Comparison of ENCODE assay signal across 10 cellular contexts in the genomic region with DNA sequence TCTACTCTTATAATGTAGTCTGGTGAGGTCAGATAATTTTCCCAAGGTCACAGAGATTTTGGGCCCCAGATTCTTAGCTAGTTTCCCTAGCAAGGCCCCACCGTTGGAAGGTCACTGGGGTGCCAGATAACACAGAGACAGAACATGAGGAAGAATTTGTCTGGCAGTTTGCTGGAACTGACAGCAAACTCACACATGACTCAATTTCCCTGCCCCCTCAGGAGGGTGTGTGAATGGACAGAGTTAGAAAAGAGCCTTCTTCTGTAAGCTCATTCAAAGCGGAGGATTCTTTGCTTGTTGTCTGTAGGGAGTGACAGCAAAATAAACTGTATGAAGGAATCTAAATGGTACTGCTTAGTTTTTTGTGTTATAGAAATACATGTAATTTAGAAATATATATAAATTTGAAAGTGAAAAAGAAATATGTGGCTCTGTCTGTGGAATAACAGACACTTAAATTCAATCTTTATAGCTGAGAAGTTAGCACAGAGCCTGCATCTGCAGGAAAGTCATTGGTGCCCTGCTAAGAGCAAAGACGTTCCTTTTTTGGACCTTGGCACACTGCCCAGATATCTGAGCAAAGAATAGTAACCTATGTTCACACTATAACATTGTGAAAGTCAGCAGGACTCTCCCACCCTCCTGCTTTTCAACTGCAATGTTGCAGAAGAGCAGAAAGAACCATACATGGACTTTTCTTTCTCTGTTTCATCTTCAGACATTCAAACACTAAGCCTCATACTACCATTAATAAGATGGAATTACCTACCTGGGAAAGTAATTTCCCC. TPM values are rescaled to one million over a fixed set of nuclear protein-coding genes. Genes with fewer than 3 reads are reported as not detected.
DNase-seq lines count a peak whose midpoint lies in the region; ATAC-seq, FAIRE-seq and TF ChIP-seq lines count a peak whose summit lies in the region.
"Had no signal": no experiment of that assay in that cellular context is flagged by ENCODE, and none has a peak within 500 bp of the region (broad histone marks: within the 10 kb centered on the region; RNA-seq: fewer than 3 reads in every experiment).

No MANE protein-coding gene starts in this region.

- FAIRE-seq in GM12878 (lab: Jason Lieb, UNC): no peak

- no peak for TF ChIP-seq RAD21 in GM12878 (IDR thresholded peaks at IDR 0.05; ENCODE audit: insufficient read depth, low read depth, low read length)

- H3K4me3 Mint-ChIP-seq in natural killer cell treated with Interleukin-12 subunit alpha and Interleukin-12 subunit beta and Interleukin-15 and Interleukin-18, amount 100 ng/mL, for 72 hours: peak overlapping the region; percentile 87

- H3K36me3 ChIP-seq in MM.1S (replicated peaks; ENCODE audit: insufficient read depth, low read length) (0 out of 2 replicates have a peak, but pooled peaks cover 10% of the 10 kb centered on the region), GM12878 (ENCODE audit: control insufficient read depth in 2 of 2, insufficient read depth in 2 of 2, low read length in 1 of 2) (peaks cover 0 to 14% of the 10 kb centered on the region in 2 experiments; a peak in 1 of 4 replicates)

- peak overlapping the region; percentile 89 for H3K4me2 ChIP-seq in MM.1S (ENCODE audit: low read depth, low read length)
- H3K4me2 ChIP-seq in GM12878 (ENCODE audit: control insufficient read depth, insufficient read depth): peak overlapping the region; percentile 93

- peak overlapping the region; percentile 93; the same call in 1 of the 2 replicates for H3K4me3 ChIP-seq in MM.1S (ENCODE audit: low read length)
- H3K4me3 ChIP-seq in GM12878: peak overlapping the region; percentile 99

- H3K9me2 ChIP-seq in MM.1S (replicated peaks; ENCODE audit: insufficient read depth, low read length): no peaks in the 10 kb centered on the region

- in situ Hi-C loops in GM12878 (cut with MboI): no loop called here

- no peaks in the 10 kb centered on the region for H3K27me3 Mint-ChIP-seq in natural killer cell treated with Interleukin-12 subunit alpha and Interleukin-12 subunit beta and Interleukin-15 and Interleukin-18, amount 100 ng/mL, for 72 hours

- TF ChIP-seq CTCF in MM.1S (IDR thresholded peaks at IDR 0.05; ENCODE audit: low read length) (no peak), GM12878 (IDR thresholded peaks at IDR 0.05 in 2 of 3, conservative IDR thresholded peaks at IDR 0.05 in 1 of 3; ENCODE audit: control insufficient read depth in 2 of 3, extremely low read depth in 1 of 3, insufficient read depth in 1 of 3, low read depth in 3 of 3, low read length in 3 of 3) (no peak)

- peak; percentile 72 for DNase-seq in GF-D8 (lab: John Stamatoyannopoulos, UW)
- peak; percentile 80 for DNase-seq in MM.1S
- DNase-seq in GM12878 (ENCODE audit: low read depth, low spot score): peak; percentile 37
- no peak for DNase-seq in natural killer cell treated with Interleukin-12 subunit alpha and Interleukin-12 subunit beta and Interleukin-15 and Interleukin-18, amount 100 ng/mL, for 72 hours (ENCODE audit: low spot score)
- no peak for DNase-seq in pons (ENCODE audit: low spot score)
- no peak for DNase-seq in NCI-H1048 (lab: John Stamatoyannopoulos, UW)
- DNase-seq in NCI-H1092 (lab: John Stamatoyannopoulos, UW): no peak
- DNase-seq: stimulated activated CD4-positive, alpha-beta T cell treated with anti-CD3 and anti-CD28 coated beads, Interleukin-2, amount 100 ng/mL, for 24 hours had no signal

- no peaks in the 10 kb centered on the region for H3K9me3 Mint-ChIP-seq in natural killer cell treated with Interleukin-12 subunit alpha and Interleukin-12 subunit beta and Interleukin-15 and Interleukin-18, amount 100 ng/mL, for 72 hours

- POLR2A ChIA-PET in GM12878 (lab: Charles Lee): interaction anchor here (0.6 to 1.9 kb wide), 6 partner anchors 9 to 262 kb away, joined by 3 to 7 read pairs (median 4); partner anchors contain the start of gene UGP2

- H2AFZ ChIP-seq in MM.1S (ENCODE audit: low read length) (no peak overlapping the region), GM12878 (ENCODE audit: control insufficient read depth, low read depth, low read length) (no peak overlapping the region)

- CTCF ChIA-PET in GM12878 (lab: Yijun Ruan, JAX): interaction anchor here (0.6 to 1.4 kb wide), 3 partner anchors 9 to 705 kb away, joined by 3 read pairs; no protein-coding TSS in a partner anchor

- 52% methylated on average over 3 of the region's 3 CpGs for WGBS in GM12878 (ENCODE audit: insufficient coverage, insufficient replicate concordance, low lambda C conversion rate, missing lambda C conversion rate)

- no peak for TF ChIP-seq POLR2A in GM12878 (IDR thresholded peaks at IDR 0.05; ENCODE audit: low read depth, low read length)

- peaks cover 17% of the 10 kb centered on the region for H3F3A ChIP-seq in MM.1S (ENCODE audit: insufficient read depth, low read length)

- peak overlapping the region; percentile 18; the same call in 1 of the 2 replicates for H3K27ac ChIP-seq in MM.1S (ENCODE audit: low read length)
- H3K27ac ChIP-seq in GM12878 (ENCODE audit: control insufficient read depth, insufficient read depth): peak overlapping the region; percentile 45
- H3K27ac ChIP-seq: SJCRH30 had no signal

- ATAC-seq in GM12878 (no peak), HG03139 (IDR thresholded peaks at IDR 0.05; ENCODE audit: unreplicated experiment) (no peak)
- no peak for ATAC-seq in natural killer cell treated with Interleukin-12 subunit alpha and Interleukin-12 subunit beta and Interleukin-15 and Interleukin-18, amount 100 ng/mL, for 72 hours

- peaks cover 22 to 27% of the 10 kb centered on the region in 2 donors for H3K4me1 Mint-ChIP-seq in natural killer cell treated with Interleukin-12 subunit alpha and Interleukin-12 subunit beta and Interleukin-15 and Interleukin-18, amount 100 ng/mL, for 72 hours (ENCODE audit: low read depth in 2 of 2)

- H3K27ac Mint-ChIP-seq in natural killer cell treated with Interleukin-12 subunit alpha and Interleukin-12 subunit beta and Interleukin-15 and Interleukin-18, amount 100 ng/mL, for 72 hours: peak overlapping the region in 1 of 2 donors; percentile 88

- RAD21 ChIA-PET in GM12878 (lab: Charles Lee; ENCODE audit: unreplicated experiment): interaction anchor here (0.7 kb wide), 1 partner anchor 35 kb away, joined by 3 read pairs; no protein-coding TSS in a partner anchor

- H3K27me3 ChIP-seq in MM.1S (replicated peaks; ENCODE audit: insufficient read depth, low read length): no peaks in the 10 kb centered on the region
- no peaks in the 10 kb centered on the region for H3K27me3 ChIP-seq in GM12878 (replicated peaks in 1 of 2; ENCODE audit: control insufficient read depth in 2 of 2, insufficient read depth in 2 of 2, low read length in 1 of 2)
- H3K27me3 ChIP-seq: SJCRH30 had no signal

- peaks cover 32% of the 10 kb centered on the region for H3K4me1 ChIP-seq in MM.1S (ENCODE audit: low read length)
- H3K4me1 ChIP-seq in GM12878 (ENCODE audit: control insufficient read depth, insufficient read depth, low read length): peaks cover 6% of the 10 kb centered on the region

- H3K79me2 ChIP-seq in MM.1S (ENCODE audit: low read length) (peaks cover 84% of the 10 kb centered on the region), GM12878 (ENCODE audit: control insufficient read depth, insufficient read depth, low read length) (peaks cover 69% of the 10 kb centered on the region)

- BruUV-seq in GM12878 (replicated peaks; lab: Mats Ljungman, UMichigan): no TSS peak

- H4K20me1 ChIP-seq in MM.1S (ENCODE audit: insufficient read depth, low read length) (no peaks in the 10 kb centered on the region; the same call in 1 of the 2 replicates), GM12878 (ENCODE audit: control insufficient read depth, insufficient read depth) (no peaks in the 10 kb centered on the region)

- SMC1A ChIA-PET in GM12878 (lab: Charles Lee; ENCODE audit: uncharacterized antibody, unreplicated experiment): interaction anchor here (1.3 to 2.4 kb wide), 4 partner anchors 9 to 436 kb away, joined by 3 to 8 read pairs (median 4); no protein-coding TSS in a partner anchor

- H3K36me3 Mint-ChIP-seq in natural killer cell treated with Interleukin-12 subunit alpha and Interleukin-12 subunit beta and Interleukin-15 and Interleukin-18, amount 100 ng/mL, for 72 hours: peaks cover 9% of the 10 kb centered on the region

- H3K9me3 ChIP-seq in MM.1S (replicated peaks; ENCODE audit: insufficient read depth, low read length): no peaks in the 10 kb centered on the region
- H3K9me3 ChIP-seq in GM12878 (replicated peaks; ENCODE audit: control insufficient read depth, insufficient read depth, low read length): no peaks in the 10 kb centered on the region
- H3K9me3 ChIP-seq: SJCRH30 had no signal

- no peak for TF ChIP-seq EP300 in GM12878 (IDR thresholded peaks at IDR 0.05; ENCODE audit: borderline replicate concordance in 1 of 2, control insufficient read depth in 1 of 2, low read depth in 2 of 2, low read length in 2 of 2)

- intact Hi-C loops in GM12878 (cut with micrococcal nuclease; ENCODE audit: unreplicated experiment): loop anchor here (5.0 kb wide), 1 partner anchor 271 kb away; no protein-coding TSS in a partner anchor

- H3K9ac ChIP-seq in MM.1S (ENCODE audit: low read length) (no peak overlapping the region), GM12878 (ENCODE audit: control insufficient read depth, insufficient read depth, low read length) (no peak overlapping the region)

RNA-seq across cellular contexts. Expression of gene MDH1, which starts 2.1 kb away (rescaled TPM):
- total RNA-seq in GM12878 (2013; cell fraction: nucleolus; rRNA removed): 286 and 299 TPM in 2 replicates
- total RNA-seq in GM12878 (2014; rRNA removed): 315 and 377 TPM in 2 replicates
- total RNA-seq in GM12878 (2014; rRNA removed; fragmentation: Illumina TruSeq; extraction: Trizol): 300 and 303 TPM in 2 replicates
- total RNA-seq in GM12878 (2021): 254 and 272 TPM in 2 replicates
- 200 TPM for polyA plus RNA-seq in GM12878 (2011; ENCODE audit: low read depth)
- 564 and 790 TPM in 2 replicates for polyA plus RNA-seq in GM12878 (2011; rRNA removed)
- polyA plus RNA-seq in GM12878 (2011; cell fraction: cytosol; rRNA removed): 326 and 377 TPM in 2 replicates
- polyA plus RNA-seq in GM12878 (2011; cell fraction: nucleus; rRNA removed): 225 and 226 TPM in 2 replicates
- polyA plus RNA-seq in GM12878 (2012): 230 and 235 TPM in 2 replicates
- polyA plus RNA-seq in GM12878 (2014; fragmentation: Illumina TruSeq; extraction: Trizol): 291 and 330 TPM in 2 replicates
- polyA plus RNA-seq in GM12878 (2014; fragmentation: Nextera tagmentation; extraction: Ambion mirVana): 1,000 to 10,000 TPM; 1,221 to 1,581 TPM
- polyA plus RNA-seq in GM12878 (2014; rRNA removed): 237 and 271 TPM in 2 replicates
- 100 to 1,000 TPM; 697 to 775 TPM for polyA plus RNA-seq in GM12878 (2016; fragmentation: Nextera tagmentation; extraction: Ambion mirVana)
- polyA minus RNA-seq in GM12878 (2011; rRNA and poly(A)+ RNA removed): 236 and 255 TPM in 2 replicates
- polyA minus RNA-seq in GM12878 (2011; cell fraction: cytosol; rRNA and poly(A)+ RNA removed): 74.6 and 83.7 TPM in 2 replicates
- 107 and 128 TPM in 2 replicates for polyA minus RNA-seq in GM12878 (2011; cell fraction: nucleus; rRNA and poly(A)+ RNA removed)
- total RNA-seq in natural killer cell treated with Interleukin-12 subunit alpha and Interleukin-12 subunit beta and Interleukin-15 and Interleukin-18, amount 100 ng/mL, for 72 hours: 100 to 1,000 TPM; 142 to 155 TPM

RNA-seq across cellular contexts. Expression of gene WDPCP, which starts 2.5 kb away (rescaled TPM):
- total RNA-seq in GM12878 (2013; cell fraction: nucleolus; rRNA removed): 106 and 107 TPM in 2 replicates
- total RNA-seq in GM12878 (2014; rRNA removed): 7.9 TPM in 2 replicates
- 6.6 and 8.6 TPM in 2 replicates for total RNA-seq in GM12878 (2014; rRNA removed; fragmentation: Illumina TruSeq; extraction: Trizol)
- total RNA-seq in GM12878 (2021): 4.6 and 6.6 TPM in 2 replicates
- polyA plus RNA-seq in GM12878 (2011; ENCODE audit: low read depth): 3.4 TPM
- 7.5 and 9.3 TPM in 2 replicates for polyA plus RNA-seq in GM12878 (2011; rRNA removed)
- polyA plus RNA-seq in GM12878 (2011; cell fraction: cytosol; rRNA removed): 4.6 and 5.1 TPM in 2 replicates
- 10.8 and 12.6 TPM in 2 replicates for polyA plus RNA-seq in GM12878 (2011; cell fraction: nucleus; rRNA removed)
- 3.6 and 4.6 TPM in 2 replicates for polyA plus RNA-seq in GM12878 (2012)
- 3.2 and 4.7 TPM in 2 replicates for polyA plus RNA-seq in GM12878 (2014; fragmentation: Illumina TruSeq; extraction: Trizol)
- 1 to 10 TPM; 2.1 to 2.7 TPM for polyA plus RNA-seq in GM12878 (2014; fragmentation: Nextera tagmentation; extraction: Ambion mirVana)
- 3.6 and 3.8 TPM in 2 replicates for polyA plus RNA-seq in GM12878 (2014; rRNA removed)
- polyA plus RNA-seq in GM12878 (2016; fragmentation: Nextera tagmentation; extraction: Ambion mirVana): 1 to 10 TPM; 4.0 to 5.1 TPM
- 27.4 and 32.5 TPM in 2 replicates for polyA minus RNA-seq in GM12878 (2011; rRNA and poly(A)+ RNA removed)
- polyA minus RNA-seq in GM12878 (2011; cell fraction: cytosol; rRNA and poly(A)+ RNA removed): 4.0 and 9.1 TPM in 2 replicates
- 54.0 and 86.0 TPM in 2 replicates for polyA minus RNA-seq in GM12878 (2011; cell fraction: nucleus; rRNA and poly(A)+ RNA removed)
- total RNA-seq in natural killer cell treated with Interleukin-12 subunit alpha and Interleukin-12 subunit beta and Interleukin-15 and Interleukin-18, amount 100 ng/mL, for 72 hours: 10 to 100 TPM in 1 of 2 donors, 1 to 10 TPM in 1; 8.7 to 15.7 TPM

Comparison
In these comparisons a context has a peak if more than half of its experiments do, and no peak if none do; other contexts are left out.
1. DNase-seq: peak in GF-D8 (single experiment), MM.1S (single experiment) and GM12878 (single experiment); none in natural killer cell treated with Interleukin-12 subunit alpha and Interleukin-12 subunit beta and Interleukin-15 and Interleukin-18, amount 100 ng/mL, for 72 hours (single experiment), pons (single experiment), NCI-H1048 (single experiment) and NCI-H1092 (single experiment).